22 cellular contexts compared by ENCODE assay signal in genomic region chr6:34589633-34590139, GRCh38. TPM values are rescaled to one million over a fixed set of nuclear protein-coding genes. Genes with fewer than 3 reads are reported as not detected.
DNase-seq lines count a peak whose midpoint lies in the region; ATAC-seq, FAIRE-seq and TF ChIP-seq lines count a peak whose summit lies in the region.
"Had no signal": no experiment of that assay in that cellular context is flagged by ENCODE, and none has a peak within 500 bp of the region (broad histone marks: within the 10 kb centered on the region; RNA-seq: fewer than 3 reads in every experiment).

No MANE protein-coding gene starts in this region.

- H3K9me1 ChIP-seq in IMR-90 (ENCODE audit: insufficient read depth, low read length) (peaks cover 21% of the 10 kb centered on the region), K562 (ENCODE audit: control insufficient read depth, insufficient read depth, low read length) (peaks cover 3% of the 10 kb centered on the region)

- no peaks in the 10 kb centered on the region for H3K9me3 ChIP-seq in CD4-positive, CD25-positive, alpha-beta regulatory T cell (ENCODE audit: control insufficient read depth in 2 of 2, low read length in 2 of 2)
- H3K9me3 ChIP-seq in IMR-90 (ENCODE audit: control insufficient read depth, insufficient read depth, low read length) (no peaks in the 10 kb centered on the region), K562 (replicated peaks; ENCODE audit: control insufficient read depth, insufficient read depth, low read depth, low read length) (no peaks in the 10 kb centered on the region)
- H3K9me3 ChIP-seq: BE2C, Caco-2, MG63, SK-N-SH had no signal

- H3K27me3 ChIP-seq in CD4-positive, CD25-positive, alpha-beta regulatory T cell (ENCODE audit: control insufficient read depth, insufficient read depth, low read length), result no peaks in the 10 kb centered on the region
- H3K27me3 ChIP-seq in IMR-90 (ENCODE audit: control insufficient read depth, insufficient read depth, low read length) (no peaks in the 10 kb centered on the region), K562 (ENCODE audit: control insufficient read depth in 2 of 2, insufficient read depth in 2 of 2, low read length in 2 of 2) (no peaks in the 10 kb centered on the region)
- H3K27me3 ChIP-seq: BE2C, MG63 had no signal

- no peak for TF ChIP-seq CTCF in IMR-90 (conservative IDR thresholded peaks at IDR 0.05; ENCODE audit: low read depth, low read length)
- TF ChIP-seq CTCF in K562 (IDR thresholded peaks at IDR 0.05 in 2 of 3, conservative IDR thresholded peaks at IDR 0.05 in 1 of 3; ENCODE audit: insufficient read depth in 2 of 3, low read depth in 1 of 3, low read length in 3 of 3), result 0 out of 6 replicates have a peak, but pooled peaks of 2 of the 3 experiments have one; percentile 7 to 21
- peak; percentile 30 for TF ChIP-seq CTCF in nephron progenitor cell (IDR thresholded peaks at IDR 0.05)

- no peak overlapping the region for H3K14ac ChIP-seq in IMR-90 (replicated peaks; ENCODE audit: low read depth, low read length)

- H2AK9ac ChIP-seq in IMR-90 (replicated peaks; ENCODE audit: low read depth, low read length, poor library complexity), result no peak overlapping the region

- whole genome bisulfite sequencing in IMR-90 (ENCODE audit: extremely low coverage in 2 of 2, insufficient read length in 1 of 2), 2 experiments, result no CpG with 5 or more reads among the region's 5 CpGs
- 76% methylated on average over 5 of the region's 5 CpGs for WGBS in K562 (ENCODE audit: insufficient coverage, low coverage, missing lambda C conversion rate)

- CTCF ChIA-PET in IMR-90 (lab: Yijun Ruan, JAX) (no interaction called here), K562 (lab: Yijun Ruan, JAX; ENCODE audit: low intra/inter-chr PET ratio) (no interaction called here)

- TF ChIP-seq RAD21 in IMR-90 (IDR thresholded peaks at IDR 0.05; ENCODE audit: low read length), result no peak
- no peak; a peak in 1 of 4 replicates for TF ChIP-seq RAD21 in K562 (CRISPR knock-in tag; conservative IDR thresholded peaks at IDR 0.05 in 1 of 2, IDR thresholded peaks at IDR 0.05 in 1 of 2)

- intact Hi-C loops in IMR-90 (cut with micrococcal nuclease) (no loop called here), K562 (cut with micrococcal nuclease) (no loop called here)

- no peak overlapping the region for H4K5ac ChIP-seq in IMR-90 (ENCODE audit: low read depth, low read length)

- H4K8ac ChIP-seq in IMR-90 (ENCODE audit: low read depth in 2 of 2, low read length in 2 of 2), result no peak overlapping the region

- H3K79me1 ChIP-seq in IMR-90 (ENCODE audit: low read depth in 1 of 2, low read length in 2 of 2), result peaks cover 33 to 89% of the 10 kb centered on the region in 2 experiments

- peaks cover 36% of the 10 kb centered on the region for H3K79me2 ChIP-seq in K562 (ENCODE audit: control insufficient read depth, insufficient read depth, low read length)

- no peak overlapping the region for H2BK15ac ChIP-seq in IMR-90 (ENCODE audit: low read depth, low read length)

- dilution Hi-C loops in IMR-90 (cut with HindIII; ENCODE audit: low sequenced_read_pairs, unreplicated experiment), result no loop called here

- POLR2A ChIA-PET in IMR-90 (lab: Charles Lee; ENCODE audit: unreplicated experiment), result no interaction called here
- POLR2A ChIA-PET in K562 (lab: Yijun Ruan, JAX), result interaction anchor here (0.6 to 1.2 kb wide), 2 partner anchors 18 to 452 kb away, joined by 3 read pairs; no protein-coding TSS in a partner anchor

- no peak overlapping the region for H3K4me3 Mint-ChIP-seq in CD4-positive, CD25-positive, alpha-beta regulatory T cell
- H3K4me3 Mint-ChIP-seq in nephron progenitor cell, result peak overlapping the region; percentile 34
- H3K4me3 Mint-ChIP-seq: CD4-positive, alpha-beta T cell had no signal

- no peak overlapping the region for H3K4me3 ChIP-seq in CD4-positive, CD25-positive, alpha-beta regulatory T cell (ENCODE audit: low read depth, low read length)
- H3K4me3 ChIP-seq in IMR-90 (ENCODE audit: insufficient read depth, low read depth, low read length) (no peak overlapping the region), K562 (no peak overlapping the region)
- H3K4me3 ChIP-seq: MG63 had no signal

- H3K4me1 Mint-ChIP-seq in CD4-positive, CD25-positive, alpha-beta regulatory T cell, result peaks cover 11 to 29% (median 27%) of the 10 kb centered on the region in 4 donors
- peaks cover 85% of the 10 kb centered on the region for H3K4me1 Mint-ChIP-seq in nephron progenitor cell

- no peak overlapping the region for H3K56ac ChIP-seq in IMR-90 (ENCODE audit: extremely low read depth, insufficient read depth, low read length)

- H4K91ac ChIP-seq in IMR-90 (ENCODE audit: insufficient read depth, low read depth, low read length), result no peak overlapping the region

- H2AFZ ChIP-seq in IMR-90 (replicated peaks; ENCODE audit: low read length, poor library complexity) (no peak overlapping the region), K562 (ENCODE audit: low read depth, low read length) (no peak overlapping the region)

- TF ChIP-seq POLR2A in IMR-90 (IDR thresholded peaks at IDR 0.05; ENCODE audit: low read depth, low read length) (no peak), K562 (conservative IDR thresholded peaks at IDR 0.05) (no peak), GM18505 (IDR thresholded peaks at IDR 0.05; ENCODE audit: borderline replicate concordance, extremely low read depth, insufficient read depth, insufficient read length) (no peak)

- no peak overlapping the region for H2BK20ac ChIP-seq in IMR-90 (ENCODE audit: low read depth, low read length)

- no peak overlapping the region for H2BK120ac ChIP-seq in IMR-90 (ENCODE audit: low read depth, low read length)

- BruUV-seq in IMR-90 (replicated peaks; lab: Mats Ljungman, UMichigan) (TSS peak; percentile 40), K562 (replicated peaks; lab: Mats Ljungman, UMichigan) (no TSS peak)

- H2BK5ac ChIP-seq in IMR-90 (ENCODE audit: low read depth, low read length, poor library complexity, severe bottlenecking), result no peak overlapping the region

- peaks cover 65% of the 10 kb centered on the region for H4K20me1 ChIP-seq in IMR-90 (ENCODE audit: insufficient read depth, low read length)
- peaks cover 23% of the 10 kb centered on the region for H4K20me1 ChIP-seq in K562 (replicated peaks; ENCODE audit: control insufficient read depth, insufficient read depth, low read length)

- no peak for TF ChIP-seq EP300 in K562 (IDR thresholded peaks at IDR 0.05; ENCODE audit: low read length)

- no peaks in the 10 kb centered on the region for H3K27me3 Mint-ChIP-seq in CD4-positive, CD25-positive, alpha-beta regulatory T cell
- H3K27me3 Mint-ChIP-seq in nephron progenitor cell (ENCODE audit: low read depth, poor library complexity), result peaks cover 2% of the 10 kb centered on the region
- H3K27me3 Mint-ChIP-seq: CD4-positive, alpha-beta T cell had no signal

- FAIRE-seq in K562 (lab: Jason Lieb, UNC), result no peak
- FAIRE-seq: A204.1 had no signal

- H3K9ac ChIP-seq in IMR-90 (ENCODE audit: low read depth, low read length) (no peak overlapping the region), K562 (ENCODE audit: insufficient read depth in 1 of 2, low read depth in 2 of 2, low read length in 2 of 2) (no peak overlapping the region)
- H3K9ac ChIP-seq: SK-N-SH had no signal

- H3K4me2 ChIP-seq in IMR-90 (ENCODE audit: low read depth, low read length) (no peak overlapping the region), K562 (ENCODE audit: insufficient read depth, low read length) (no peak overlapping the region)
- H3K4me2 ChIP-seq: SK-N-SH had no signal

- peaks cover 9% of the 10 kb centered on the region for H3K36me3 Mint-ChIP-seq in CD4-positive, CD25-positive, alpha-beta regulatory T cell
- no peaks in the 10 kb centered on the region for H3K36me3 Mint-ChIP-seq in nephron progenitor cell (ENCODE audit: low read depth)

- H3K4me1 ChIP-seq in CD4-positive, CD25-positive, alpha-beta regulatory T cell (ENCODE audit: control insufficient read depth, insufficient read depth, low read length, poor library complexity, severe bottlenecking), result peaks cover 7% of the 10 kb centered on the region
- peaks cover 9% of the 10 kb centered on the region; the same call in 1 of the 2 replicates for H3K4me1 ChIP-seq in IMR-90 (ENCODE audit: control insufficient read depth, insufficient read depth, low read length)
- peaks cover 0 to 3% of the 10 kb centered on the region in 2 experiments; a peak in 2 of 5 replicates for H3K4me1 ChIP-seq in K562 (replicated peaks in 1 of 2; ENCODE audit: control insufficient read depth in 2 of 2, insufficient read depth in 2 of 2, low read length in 2 of 2)
- H3K4me1 ChIP-seq: BE2C had no signal

- H3K36me3 ChIP-seq in CD4-positive, CD25-positive, alpha-beta regulatory T cell (ENCODE audit: control insufficient read depth, insufficient read depth, low read length), result peaks cover 45% of the 10 kb centered on the region
- H3K36me3 ChIP-seq in IMR-90 (ENCODE audit: control insufficient read depth, insufficient read depth, low read length) (peaks cover 14% of the 10 kb centered on the region), K562 (ENCODE audit: control insufficient read depth, insufficient read depth, low read length) (peaks cover 65% of the 10 kb centered on the region)
- H3K36me3 ChIP-seq: MG63 had no signal

- no peak for ATAC-seq in CD4-positive, CD25-positive, alpha-beta regulatory T cell (ENCODE audit: low read depth in 2 of 2)
- no peak for ATAC-seq in IMR-90 (ENCODE audit: low read depth)
- no peak for ATAC-seq in K562
- no peak for ATAC-seq in GM18505 (IDR thresholded peaks at IDR 0.05; ENCODE audit: unreplicated experiment)

- no peak overlapping the region for H3K23ac ChIP-seq in IMR-90 (ENCODE audit: low read depth, low read length)

- no peak for DNase-seq in CD4-positive, CD25-positive, alpha-beta regulatory T cell
- DNase-seq in IMR-90, result no peak
- no peak for DNase-seq in K562 (ENCODE audit: extremely low read depth in 1 of 4, low spot score in 3 of 4)
- no peak for DNase-seq in nephron progenitor cell
- DNase-seq in NCI-H2227 treated with DMSO at 0.1 percent for 48 hours (lab: John Stamatoyannopoulos, UW), result no peak
- no peak for DNase-seq in NCI-H146 treated with DMSO at 0.1 percent for 48 hours (lab: John Stamatoyannopoulos, UW; ENCODE audit: unreplicated experiment)
- DNase-seq: BE2C; Caco-2; CD4-positive, alpha-beta T cell; GF-D8; GOT3; MG63; NCI-H1092; NCI-H1436 treated with DMSO at 0.1 percent for 48 hours; NCI-H2081; NCI-H446 treated with DMSO at 0.1 percent for 48 hours; NCI-H748 treated with DMSO at 0.1 percent for 48 hours; OCI-M1; SHP77 treated with DMSO at 0.1 percent for 48 hours; SK-N-SH had no signal

- H3K9me3 Mint-ChIP-seq in CD4-positive, CD25-positive, alpha-beta regulatory T cell, result no peaks in the 10 kb centered on the region
- no peaks in the 10 kb centered on the region for H3K9me3 Mint-ChIP-seq in nephron progenitor cell
- H3K9me3 Mint-ChIP-seq: CD4-positive, alpha-beta T cell had no signal

- in situ Hi-C loops in IMR-90 (cut with MboI; ENCODE audit: low sequenced_read_pairs), result no loop called here
- in situ Hi-C loops in K562 (cut with MboI), result no loop called here

- H2AK5ac ChIP-seq in IMR-90 (ENCODE audit: low read depth, low read length), result no peak overlapping the region

- no peak overlapping the region for H3K18ac ChIP-seq in IMR-90 (ENCODE audit: low read depth, low read length)

- H3K4ac ChIP-seq in IMR-90 (ENCODE audit: low read depth, low read length), result no peak overlapping the region

- H3K27ac ChIP-seq in CD4-positive, CD25-positive, alpha-beta regulatory T cell (ENCODE audit: insufficient read depth, low read length, poor library complexity, severe bottlenecking), result no peak overlapping the region
- H3K27ac ChIP-seq in IMR-90 (ENCODE audit: insufficient read depth, low read length), result no peak overlapping the region
- H3K27ac ChIP-seq in K562 (ENCODE audit: extremely low read depth, low read depth, low read length), result no peak overlapping the region

- H3K27ac Mint-ChIP-seq in CD4-positive, CD25-positive, alpha-beta regulatory T cell, result peak overlapping the region in 2 of 3 donors; percentile 32 to 42
- H3K27ac Mint-ChIP-seq in nephron progenitor cell, result peak overlapping the region; percentile 71
- H3K27ac Mint-ChIP-seq: CD4-positive, alpha-beta T cell had no signal

RNA-seq across cellular contexts. Expression of gene SPDEF, which starts 33.6 kb away (rescaled TPM):
- total RNA-seq in CD4-positive, CD25-positive, alpha-beta regulatory T cell, result 0.35 TPM
- polyA plus RNA-seq in CD4-positive, CD25-positive, alpha-beta regulatory T cell, result not detected
- total RNA-seq in IMR-90 (2012; rRNA removed) (not detected in 2 replicates), K562 (2014; rRNA removed) (0.08 TPM in 1 of 2 replicates, not detected in the other), K562 (2014; rRNA removed; fragmentation: Illumina TruSeq; extraction: Trizol) (not detected in 2 replicates), K562 (2015; rRNA removed; fragmentation: Illumina TruSeq; extraction: Trizol) (0.11 and 0.15 TPM in 2 replicates), K562 (2021) (0.11 and 0.16 TPM in 2 replicates)
- polyA plus RNA-seq in IMR-90 (2012; rRNA removed) (0.04 and 0.05 TPM in 2 replicates), K562 (2011; rRNA removed) (0.04 and 0.08 TPM in 2 replicates), K562 (2014; fragmentation: Illumina TruSeq; extraction: Trizol) (0.10 TPM in 1 of 2 replicates, not detected in the other), K562 (2014; fragmentation: Nextera tagmentation; extraction: Ambion mirVana) (not detected), K562 (2014; rRNA removed) (0.08 and 0.12 TPM in 2 replicates)
- 0.05 TPM in 2 replicates for polyA plus RNA-seq in IMR-90 (2012; cell fraction: cytosol; rRNA removed)
- polyA plus RNA-seq in IMR-90 (2012; cell fraction: nucleus; rRNA removed; ENCODE audit: low replicate concordance), result 0.18 and 0.37 TPM in 2 replicates
- not detected in 2 replicates for total RNA-seq in K562 (2011; cell fraction: chromatin; rRNA removed; ENCODE audit: low replicate concordance)
- total RNA-seq in K562 (2011; cell fraction: nucleolus; rRNA removed), result 0.13 TPM in 1 of 2 replicates, not detected in the other
- 0.29 TPM in 1 of 2 replicates, not detected in the other for total RNA-seq in K562 (2011; cell fraction: nucleoplasm; rRNA removed)
- polyA plus RNA-seq in K562 (2011; cell fraction: cytosol; rRNA removed), result 0.13 and 0.16 TPM in 2 replicates
- 0.23 and 0.35 TPM in 2 replicates for polyA plus RNA-seq in K562 (2011; cell fraction: nucleus; rRNA removed)
- polyA plus RNA-seq in K562 (2012), result 0.05 TPM in 1 of 2 replicates, not detected in the other
- polyA minus RNA-seq in K562 (2011; rRNA and poly(A)+ RNA removed), result not detected in 2 replicates
- polyA minus RNA-seq in K562 (2011; cell fraction: cytosol; rRNA and poly(A)+ RNA removed), result not detected in 2 replicates
- not detected in 2 replicates for polyA minus RNA-seq in K562 (2011; cell fraction: nucleus; rRNA and poly(A)+ RNA removed)
